10 cellular contexts compared by ENCODE assay signal in genomic region chr5:78586251-78586650, GRCh38.
DNase-seq lines count a peak whose midpoint lies in the region; ATAC-seq and TF ChIP-seq lines count a peak whose summit lies in the region.
"Had no signal": no experiment of that assay in that cellular context is flagged by ENCODE, and none has a peak within 500 bp of the region (broad histone marks: within the 10 kb centered on the region; RNA-seq: fewer than 3 reads in every experiment).

No MANE protein-coding gene starts in this region.

- H3K9me3 ChIP-seq in SK-N-SH, result no peaks in the 10 kb centered on the region

- peak; percentile 43 for DNase-seq in activated CD8-positive, alpha-beta T cell treated with anti-CD3 and anti-CD28 coated beads for 36 hours
- DNase-seq in activated CD8-positive, alpha-beta T cell treated with anti-CD3 and anti-CD28 coated beads, Interleukin-2, amount 10 ng/mL, durations not matched to agents 7 days and 5 days, result no peak
- DNase-seq in SK-N-SH (no peak), fibroblast of mammary gland (ENCODE audit: low read depth) (peak; percentile 100), superior temporal gyrus (ENCODE audit: extremely low spot score) (peak; percentile 58), GM13977 (ENCODE audit: low spot score) (no peak), NCI-H187 treated with DMSO at 0.1 percent for 48 hours (lab: John Stamatoyannopoulos, UW) (no peak), RPMI8226 (no peak)
- DNase-seq: activated naive CD4-positive, alpha-beta T cell had no signal

- peaks cover 34% of the 10 kb centered on the region for H3F3A ChIP-seq in SK-N-SH (replicated peaks; ENCODE audit: insufficient read depth)

- H3K4me1 ChIP-seq in SK-N-SH (ENCODE audit: control insufficient read depth in 1 of 2, insufficient read depth in 2 of 2, low read depth in 1 of 2, low read length in 1 of 2), result peaks cover 27 to 36% of the 10 kb centered on the region in 2 experiments

- peak in 1 of 2 experiments; percentile 68; a peak in 1 of 4 replicates for TF ChIP-seq EP300 in SK-N-SH (IDR thresholded peaks at IDR 0.05; ENCODE audit: borderline replicate concordance in 1 of 2, low read depth in 1 of 2, low read length in 1 of 2)

- intact Hi-C loops in activated CD8-positive, alpha-beta T cell treated with anti-CD3 and anti-CD28 coated beads for 36 hours (cut with micrococcal nuclease), result no loop called here

- H3K27ac Mint-ChIP-seq in activated CD8-positive, alpha-beta T cell treated with anti-CD3 and anti-CD28 coated beads for 36 hours, result no peak overlapping the region
- H3K27ac Mint-ChIP-seq in activated CD8-positive, alpha-beta T cell treated with anti-CD3 and anti-CD28 coated beads, Interleukin-2, amount 10 ng/mL, durations not matched to agents 7 days and 5 days, result no peak overlapping the region

- WGBS in SK-N-SH (ENCODE audit: low lambda C conversion rate), result 23% methylated on average over 6 of the region's 6 CpGs

- CTCF ChIA-PET in activated CD8-positive, alpha-beta T cell treated with anti-CD3 and anti-CD28 coated beads for 36 hours (lab: Charles Lee), result no interaction called here
- CTCF ChIA-PET in activated CD8-positive, alpha-beta T cell treated with anti-CD3 and anti-CD28 coated beads, Interleukin-2, amount 10 ng/mL, durations not matched to agents 7 days and 5 days (lab: Charles Lee), result no interaction called here
- CTCF ChIA-PET in SK-N-SH (lab: Yijun Ruan, JAX), result interaction anchor here (0.7 kb wide), 1 partner anchor 19 kb away, joined by 3 read pairs; no protein-coding TSS in a partner anchor

- H3K79me2 ChIP-seq in SK-N-SH (ENCODE audit: insufficient read depth), result peaks cover 61% of the 10 kb centered on the region

- H3K9me2 ChIP-seq in SK-N-SH, result no peaks in the 10 kb centered on the region

- TF ChIP-seq RAD21 in SK-N-SH (IDR thresholded peaks at IDR 0.05; ENCODE audit: low read length), result no peak

- H3K4me2 ChIP-seq in SK-N-SH, result peak overlapping the region; percentile 19; the same call in 1 of the 2 replicates

- H3K36me3 ChIP-seq in SK-N-SH (replicated peaks in 1 of 2; ENCODE audit: control insufficient read depth in 1 of 2, insufficient read depth in 2 of 2, low read length in 1 of 2), result peaks cover 0 to 26% of the 10 kb centered on the region in 2 experiments

- peak overlapping the region; percentile 47 for H3K9ac ChIP-seq in SK-N-SH

- no peak for ATAC-seq in activated CD8-positive, alpha-beta T cell treated with anti-CD3 and anti-CD28 coated beads for 36 hours
- no peak for ATAC-seq in activated CD8-positive, alpha-beta T cell treated with anti-CD3 and anti-CD28 coated beads, Interleukin-2, amount 10 ng/mL, durations not matched to agents 7 days and 5 days

- TF ChIP-seq CTCF in activated CD8-positive, alpha-beta T cell treated with anti-CD3 and anti-CD28 coated beads for 36 hours (IDR thresholded peaks at IDR 0.05), result no peak
- TF ChIP-seq CTCF in SK-N-SH (IDR thresholded peaks at IDR 0.05) (no peak), fibroblast of mammary gland (conservative IDR thresholded peaks at IDR 0.05; ENCODE audit: control insufficient read depth, insufficient read depth, low read depth, low read length) (no peak), GM13977 (IDR thresholded peaks at IDR 0.05; ENCODE audit: extremely low read depth, insufficient read depth, missing control alignments) (no peak)

- in situ Hi-C loops in GM13977 (cut with MboI; ENCODE audit: low pct_unique_long_range_greater_than_20kb, low sequenced_read_pairs, unreplicated experiment), result no loop called here

- H3K27ac ChIP-seq in SK-N-SH (ENCODE audit: low read depth in 2 of 2, low read length in 1 of 2), result peak overlapping the region; percentile 94 to 100
- H3K27ac ChIP-seq: C4-2B had no signal

- no peak overlapping the region for H3K4me3 Mint-ChIP-seq in activated CD8-positive, alpha-beta T cell treated with anti-CD3 and anti-CD28 coated beads for 36 hours
- H3K4me3 Mint-ChIP-seq in activated CD8-positive, alpha-beta T cell treated with anti-CD3 and anti-CD28 coated beads, Interleukin-2, amount 10 ng/mL, durations not matched to agents 7 days and 5 days, result no peak overlapping the region

- H3K4me3 ChIP-seq in SK-N-SH (ENCODE audit: low read depth in 2 of 2, low read length in 1 of 2), result no peak overlapping the region
- no peak overlapping the region for H3K4me3 ChIP-seq in fibroblast of mammary gland (ENCODE audit: control insufficient read depth, low read depth, low read length)

- POLR2A ChIA-PET in activated CD8-positive, alpha-beta T cell treated with anti-CD3 and anti-CD28 coated beads for 36 hours (lab: Charles Lee), result no interaction called here
- POLR2A ChIA-PET in activated CD8-positive, alpha-beta T cell treated with anti-CD3 and anti-CD28 coated beads, Interleukin-2, amount 10 ng/mL, durations not matched to agents 7 days and 5 days (lab: Charles Lee), result no interaction called here
- POLR2A ChIA-PET in SK-N-SH (lab: Yijun Ruan, JAX), result no interaction called here

- no peaks in the 10 kb centered on the region for H3K27me3 ChIP-seq in SK-N-SH (ENCODE audit: insufficient read depth)

- peaks cover 2% of the 10 kb centered on the region for H3K9me3 Mint-ChIP-seq in activated CD8-positive, alpha-beta T cell treated with anti-CD3 and anti-CD28 coated beads for 36 hours
- no peaks in the 10 kb centered on the region for H3K9me3 Mint-ChIP-seq in activated CD8-positive, alpha-beta T cell treated with anti-CD3 and anti-CD28 coated beads, Interleukin-2, amount 10 ng/mL, durations not matched to agents 7 days and 5 days (ENCODE audit: insufficient read depth)

- no peaks in the 10 kb centered on the region for H3K36me3 Mint-ChIP-seq in activated CD8-positive, alpha-beta T cell treated with anti-CD3 and anti-CD28 coated beads for 36 hours (ENCODE audit: low read depth)
- H3K36me3 Mint-ChIP-seq in activated CD8-positive, alpha-beta T cell treated with anti-CD3 and anti-CD28 coated beads, Interleukin-2, amount 10 ng/mL, durations not matched to agents 7 days and 5 days (ENCODE audit: low read depth), result no peaks in the 10 kb centered on the region

- no peak overlapping the region for H2AFZ ChIP-seq in SK-N-SH (ENCODE audit: low read depth)

- H3K4me1 Mint-ChIP-seq in activated CD8-positive, alpha-beta T cell treated with anti-CD3 and anti-CD28 coated beads for 36 hours (ENCODE audit: low read depth), result no peaks in the 10 kb centered on the region
- peaks cover 5% of the 10 kb centered on the region for H3K4me1 Mint-ChIP-seq in activated CD8-positive, alpha-beta T cell treated with anti-CD3 and anti-CD28 coated beads, Interleukin-2, amount 10 ng/mL, durations not matched to agents 7 days and 5 days (ENCODE audit: low read depth)

- no peaks in the 10 kb centered on the region for H4K20me1 ChIP-seq in SK-N-SH (ENCODE audit: insufficient read depth)

- H3K27me3 Mint-ChIP-seq in activated CD8-positive, alpha-beta T cell treated with anti-CD3 and anti-CD28 coated beads for 36 hours, result peaks cover 7% of the 10 kb centered on the region
- H3K27me3 Mint-ChIP-seq in activated CD8-positive, alpha-beta T cell treated with anti-CD3 and anti-CD28 coated beads, Interleukin-2, amount 10 ng/mL, durations not matched to agents 7 days and 5 days (ENCODE audit: low read depth), result no peaks in the 10 kb centered on the region

TF ChIP-seq in SK-N-SH, 30 proteins besides CTCF, POLR2A, EP300 and RAD21:
- TF ChIP-seq SIN3A (IDR thresholded peaks at IDR 0.05; ENCODE audit: borderline replicate concordance, low read depth, low read length) (no peak), RXRA (IDR thresholded peaks at IDR 0.05; ENCODE audit: borderline replicate concordance, low read depth) (peak; percentile 74; the same call in 1 of the 2 replicates), TCF12 (IDR thresholded peaks at IDR 0.05) (peak; percentile 94), FOSL2 (IDR thresholded peaks at IDR 0.05; ENCODE audit: borderline replicate concordance, low read depth) (peak; percentile 93), POLR2AphosphoS5 (IDR thresholded peaks at IDR 0.05; ENCODE audit: low read depth, low read length) (peak; percentile 55), MAX (IDR thresholded peaks at IDR 0.05; ENCODE audit: low read depth) (peak; percentile 65; the same call in 1 of the 2 replicates), FOXM1 (IDR thresholded peaks at IDR 0.05; ENCODE audit: low read depth) (0 out of 2 replicates have a peak, but pooled peaks have one; percentile 45), PBX3 (IDR thresholded peaks at IDR 0.05) (peak; percentile 76), FOXJ3 (CRISPR knock-in tag; IDR thresholded peaks at IDR 0.05) (no peak), JUND (IDR thresholded peaks at IDR 0.05) (peak; percentile 95), USF1 (IDR thresholded peaks at IDR 0.05; ENCODE audit: borderline replicate concordance, low read depth) (peak; percentile 30; the same call in 1 of the 2 replicates), NFIC (IDR thresholded peaks at IDR 0.05; ENCODE audit: borderline replicate concordance) (peak; percentile 72), EZH2phosphoT487 (IDR thresholded peaks at IDR 0.05; ENCODE audit: borderline replicate concordance, low read depth) (no peak), YY1 (IDR thresholded peaks at IDR 0.05; ENCODE audit: low read depth) (no peak), TEAD4 (IDR thresholded peaks at IDR 0.05; ENCODE audit: borderline replicate concordance, insufficient read depth) (0 out of 2 replicates have a peak, but pooled peaks have one; percentile 23)

Comparison
In these comparisons a context has a peak if more than half of its experiments do, and no peak if none do; other contexts are left out.
1. DNase-seq: peak in activated CD8-positive, alpha-beta T cell treated with anti-CD3 and anti-CD28 coated beads for 36 hours (single experiment), fibroblast of mammary gland (single experiment) and superior temporal gyrus (single experiment); none in activated CD8-positive, alpha-beta T cell treated with anti-CD3 and anti-CD28 coated beads, Interleukin-2, amount 10 ng/mL, durations not matched to agents 7 days and 5 days (single experiment), SK-N-SH (single experiment), GM13977 (single experiment), NCI-H187 treated with DMSO at 0.1 percent for 48 hours (single experiment) and RPMI8226 (single experiment).